In genomic region chr12:6295187-6295811, GRCh38 we compare ENCODE assay signal across 9 cellular contexts. TPM values are rescaled to one million over a fixed set of nuclear protein-coding genes. Genes with fewer than 3 reads are reported as not detected.
DNase-seq lines count a peak whose midpoint lies in the region; ATAC-seq and TF ChIP-seq lines count a peak whose summit lies in the region.
"Had no signal": no experiment of that assay in that cellular context is flagged by ENCODE, and none has a peak within 500 bp of the region (broad histone marks: within the 10 kb centered on the region; RNA-seq: fewer than 3 reads in every experiment).

No MANE protein-coding gene starts in this region.

- H2AFZ ChIP-seq in fibroblast of lung (ENCODE audit: low read length) (no peak overlapping the region), trophoblast cell (ENCODE audit: insufficient read depth, low read length, poor library complexity) (no peak overlapping the region), MM.1S (ENCODE audit: low read length) (no peak overlapping the region)

- H2BK120ac ChIP-seq in trophoblast cell (ENCODE audit: insufficient read depth, low read length, poor library complexity) = peak overlapping the region; percentile 90

- H3K27ac ChIP-seq in fibroblast of lung (ENCODE audit: insufficient read depth, low read length) = no peak overlapping the region
- peak overlapping the region; percentile 64 for H3K27ac ChIP-seq in trophoblast cell (ENCODE audit: low read depth, low read length)
- no peak overlapping the region for H3K27ac ChIP-seq in MM.1S (ENCODE audit: low read length)

- peak overlapping the region; percentile 70 for H4K8ac ChIP-seq in trophoblast cell (ENCODE audit: low read depth, low read length)

- H3K79me2 ChIP-seq in fibroblast of lung (ENCODE audit: control insufficient read depth, insufficient read depth, low read length) = no peaks in the 10 kb centered on the region
- no peaks in the 10 kb centered on the region for H3K79me2 ChIP-seq in trophoblast cell (ENCODE audit: control insufficient read depth, insufficient read depth, low read length, poor library complexity)
- H3K79me2 ChIP-seq in MM.1S (ENCODE audit: low read length) = no peaks in the 10 kb centered on the region

- H2BK5ac ChIP-seq in trophoblast cell (ENCODE audit: low read depth, low read length, poor library complexity) = peak overlapping the region; percentile 84

- H3K4me1 ChIP-seq in NT2/D1 (ENCODE audit: insufficient read depth, insufficient read length) = peaks cover 8% of the 10 kb centered on the region
- H3K4me1 ChIP-seq in fibroblast of lung (ENCODE audit: control insufficient read depth, extremely low read depth, insufficient read depth, low read length) = peaks cover 19% of the 10 kb centered on the region
- peaks cover 8 to 10% of the 10 kb centered on the region in 2 experiments for H3K4me1 ChIP-seq in trophoblast cell (ENCODE audit: control insufficient read depth in 1 of 2, insufficient read depth in 2 of 2, low read length in 2 of 2)
- H3K4me1 ChIP-seq in MM.1S (ENCODE audit: low read length) = no peaks in the 10 kb centered on the region

- no peak for ATAC-seq in HG02678 (IDR thresholded peaks at IDR 0.05; ENCODE audit: unreplicated experiment)

- H3K4me3 ChIP-seq in NT2/D1 (ENCODE audit: insufficient read length, low read depth) (no peak overlapping the region), fibroblast of lung (replicated peaks in 1 of 4; ENCODE audit: control extremely low read depth in 1 of 4, insufficient read depth in 1 of 4, low read depth in 3 of 4, low read length in 4 of 4) (no peak overlapping the region), trophoblast cell (ENCODE audit: low read depth, low read length) (no peak overlapping the region), MM.1S (ENCODE audit: low read length) (no peak overlapping the region)

- peak overlapping the region; percentile 85 for H2BK12ac ChIP-seq in trophoblast cell (ENCODE audit: low read length)

- H3K36me3 ChIP-seq in NT2/D1 (ENCODE audit: insufficient read depth, insufficient read length, low read length) (no peaks in the 10 kb centered on the region), fibroblast of lung (ENCODE audit: control insufficient read depth, insufficient read depth, low read length) (no peaks in the 10 kb centered on the region), trophoblast cell (ENCODE audit: control insufficient read depth in 1 of 2, insufficient read depth in 2 of 2, low read length in 2 of 2) (no peaks in the 10 kb centered on the region), MM.1S (replicated peaks; ENCODE audit: insufficient read depth, low read length) (no peaks in the 10 kb centered on the region)

- peak overlapping the region; percentile 64 for H3K18ac ChIP-seq in trophoblast cell (ENCODE audit: low read length)

- peak overlapping the region; percentile 70 for H4K91ac ChIP-seq in trophoblast cell (ENCODE audit: low read depth, low read length)

- no peak overlapping the region for H3K9ac ChIP-seq in NT2/D1 (ENCODE audit: insufficient read length, low read depth)
- no peak overlapping the region for H3K9ac ChIP-seq in fibroblast of lung (ENCODE audit: insufficient read depth, low read length)
- H3K9ac ChIP-seq in trophoblast cell (ENCODE audit: low read length) = no peak overlapping the region
- H3K9ac ChIP-seq in MM.1S (ENCODE audit: low read length) = no peak overlapping the region

- H3K4me2 ChIP-seq in fibroblast of lung (ENCODE audit: extremely low read depth, insufficient read depth, low read length) = no peak overlapping the region
- peak overlapping the region; percentile 34 for H3K4me2 ChIP-seq in trophoblast cell (ENCODE audit: low read length)
- H3K4me2 ChIP-seq in MM.1S (ENCODE audit: low read depth, low read length) = no peak overlapping the region

- no peaks in the 10 kb centered on the region for H4K20me1 ChIP-seq in fibroblast of lung (ENCODE audit: control insufficient read depth, extremely low read depth, insufficient read depth, low read length)
- H4K20me1 ChIP-seq in MM.1S (ENCODE audit: insufficient read depth, low read length) = no peaks in the 10 kb centered on the region

- no peak overlapping the region for H3K23ac ChIP-seq in trophoblast cell (ENCODE audit: low read length)

- WGBS in trophoblast cell (ENCODE audit: extremely low coverage, insufficient coverage, insufficient read length) = no CpG with 5 or more reads among the region's 5 CpGs

- peaks cover 6% of the 10 kb centered on the region; the same call in 1 of the 2 replicates for H3K9me3 ChIP-seq in NT2/D1 (ENCODE audit: insufficient read depth, low read length)
- H3K9me3 ChIP-seq in fibroblast of lung (ENCODE audit: control insufficient read depth, insufficient read depth, low read depth, low read length) = no peaks in the 10 kb centered on the region
- no peaks in the 10 kb centered on the region for H3K9me3 ChIP-seq in trophoblast cell (ENCODE audit: insufficient read depth, low read depth, low read length)
- no peaks in the 10 kb centered on the region for H3K9me3 ChIP-seq in MM.1S (replicated peaks; ENCODE audit: insufficient read depth, low read length)

- peaks cover 9% of the 10 kb centered on the region for H3K79me1 ChIP-seq in trophoblast cell (ENCODE audit: low read length)

- H3K27me3 ChIP-seq in NT2/D1 (ENCODE audit: insufficient read depth, insufficient read length) (no peaks in the 10 kb centered on the region), fibroblast of lung (ENCODE audit: control insufficient read depth, insufficient read depth, low read length) (no peaks in the 10 kb centered on the region), trophoblast cell (ENCODE audit: insufficient read depth, low read length) (no peaks in the 10 kb centered on the region), MM.1S (replicated peaks; ENCODE audit: insufficient read depth, low read length) (no peaks in the 10 kb centered on the region; the same call in 1 of the 2 replicates)

- peak overlapping the region; percentile 90 for H2AK5ac ChIP-seq in trophoblast cell (ENCODE audit: low read length)

- H3F3A ChIP-seq in MM.1S (ENCODE audit: insufficient read depth, low read length) = no peaks in the 10 kb centered on the region

- no peak overlapping the region for H4K12ac ChIP-seq in trophoblast cell (ENCODE audit: low read depth, low read length)

- DNase-seq in GM03348 (ENCODE audit: low spot score) (peak; percentile 65), NT2/D1 (ENCODE audit: low read depth, low spot score) (peak; percentile 89), fibroblast of lung (ENCODE audit: low read depth in 2 of 2) (peak; percentile 74 to 77), trophoblast cell (peak; percentile 90 to 97), hippocampal formation (lab: John Stamatoyannopoulos, UW) (no peak), NCI-H1694 (lab: John Stamatoyannopoulos, UW) (no peak), MM.1S (no peak)
- DNase-seq: T-helper 1 cell had no signal

- TF ChIP-seq CTCF in fibroblast of lung (conservative IDR thresholded peaks at IDR 0.05 in 1 of 2, IDR thresholded peaks at IDR 0.05 in 1 of 2; ENCODE audit: low read depth in 1 of 2, low read length in 2 of 2) (no peak), MM.1S (IDR thresholded peaks at IDR 0.05; ENCODE audit: low read length) (no peak)

- H3K14ac ChIP-seq in trophoblast cell (ENCODE audit: low read length) = peak overlapping the region; percentile 73

- H3K4ac ChIP-seq in trophoblast cell (ENCODE audit: low read depth, low read length) = peak overlapping the region; percentile 78

- no peaks in the 10 kb centered on the region for H3K9me2 ChIP-seq in MM.1S (replicated peaks; ENCODE audit: insufficient read depth, low read length)

RNA-seq across cellular contexts. Expression of gene PLEKHG6, which starts 15.2 kb away (rescaled TPM):
- total RNA-seq in fibroblast of lung = under 0.01 and 0.50 TPM in 2 replicates
- polyA plus RNA-seq in fibroblast of lung = 0.07 and 0.26 TPM in 2 replicates
- polyA plus RNA-seq in fibroblast of lung (2012) = 0.16 and 1.1 TPM in 2 replicates
- polyA minus RNA-seq in fibroblast of lung (ENCODE audit: low replicate concordance) = 3.8 TPM in 1 of 2 replicates, not detected in the other
- polyA plus RNA-seq in trophoblast cell (2013) = 17.4 and 20.1 TPM in 2 replicates

RNA-seq across cellular contexts. Expression of gene TNFRSF1A, which starts 46.6 kb away (rescaled TPM):
- total RNA-seq in fibroblast of lung = 141 and 157 TPM in 2 replicates
- polyA plus RNA-seq in fibroblast of lung = 182 and 257 TPM in 2 replicates
- 146 and 182 TPM in 2 replicates for polyA plus RNA-seq in fibroblast of lung (2012)
- polyA minus RNA-seq in fibroblast of lung (ENCODE audit: low replicate concordance) = 357 and 498 TPM in 2 replicates
- polyA plus RNA-seq in trophoblast cell (2013) = 81.0 and 90.7 TPM in 2 replicates

Comparison
In these comparisons a context has a peak if more than half of its experiments do, and no peak if none do; other contexts are left out.
1. DNase-seq: peak in GM03348 (single experiment), NT2/D1 (single experiment), fibroblast of lung (2 of 2) and trophoblast cell (2 of 2); none in hippocampal formation (0 of 2), NCI-H1694 (single experiment) and MM.1S (single experiment).